Comparison of ENCODE assay signal across 23 cellular contexts in genomic region chr15:56076651-56077050, GRCh38.
DNase-seq lines count a peak whose midpoint lies in the region; ATAC-seq, FAIRE-seq and TF ChIP-seq lines count a peak whose summit lies in the region.
"Had no signal": no experiment of that assay in that cellular context is flagged by ENCODE, and none has a peak within 500 bp of the region (broad histone marks: within the 10 kb centered on the region; RNA-seq: fewer than 3 reads in every experiment).

No MANE protein-coding gene starts in this region.

- peak overlapping the region in 2 of 5 experiments; percentile 35 to 45 for H3K4me3 Mint-ChIP-seq in brain
- no peak overlapping the region for H3K4me3 Mint-ChIP-seq in activated CD4-positive, alpha-beta T cell treated with anti-CD3 and anti-CD28 coated beads, Interleukin-2, amount 10 ng/mL, durations not matched to agents 7 days and 5 days
- H3K4me3 Mint-ChIP-seq: B cell; CD8-positive, alpha-beta T cell; H9 had no signal

- H3K4me1 Mint-ChIP-seq in brain: peaks cover 34% of the 10 kb centered on the region
- no peaks in the 10 kb centered on the region for H3K4me1 Mint-ChIP-seq in activated CD4-positive, alpha-beta T cell treated with anti-CD3 and anti-CD28 coated beads, Interleukin-2, amount 10 ng/mL, durations not matched to agents 7 days and 5 days
- H3K4me1 Mint-ChIP-seq: B cell had no signal

- TF ChIP-seq CTCF in brain (conservative IDR thresholded peaks at IDR 0.05): no peak

- TF ChIP-seq POLR2A in H54 (IDR thresholded peaks at IDR 0.05; ENCODE audit: low read depth, low read length): no peak

- POLR2A ChIA-PET in activated CD4-positive, alpha-beta T cell treated with anti-CD3 and anti-CD28 coated beads, Interleukin-2, amount 10 ng/mL, durations not matched to agents 7 days and 5 days (lab: Charles Lee): no interaction called here

- H3K9me3 Mint-ChIP-seq in brain: peaks cover 0 to 15% (median 6%) of the 10 kb centered on the region in 5 experiments
- no peaks in the 10 kb centered on the region for H3K9me3 Mint-ChIP-seq in activated CD4-positive, alpha-beta T cell treated with anti-CD3 and anti-CD28 coated beads, Interleukin-2, amount 10 ng/mL, durations not matched to agents 7 days and 5 days

- ATAC-seq in HG03175 (IDR thresholded peaks at IDR 0.05; ENCODE audit: unreplicated experiment) (no peak), GM18511 (IDR thresholded peaks at IDR 0.05; ENCODE audit: unreplicated experiment) (no peak)
- ATAC-seq: CD8-positive, alpha-beta T cell; K562 had no signal

- no peak for FAIRE-seq in H54 (lab: Jason Lieb, UNC)
- FAIRE-seq: GM18507, K562 had no signal

- H3K27ac Mint-ChIP-seq in brain: peak overlapping the region in 4 of 5 experiments; percentile 63 to 86 (median 72)
- H3K27ac Mint-ChIP-seq in activated CD4-positive, alpha-beta T cell treated with anti-CD3 and anti-CD28 coated beads, Interleukin-2, amount 10 ng/mL, durations not matched to agents 7 days and 5 days: no peak overlapping the region
- H3K27ac Mint-ChIP-seq: B cell; CD8-positive, alpha-beta T cell; H9 had no signal

- CTCF ChIA-PET in activated CD4-positive, alpha-beta T cell treated with anti-CD3 and anti-CD28 coated beads, Interleukin-2, amount 10 ng/mL, durations not matched to agents 7 days and 5 days (lab: Charles Lee): no interaction called here

- H3K27me3 Mint-ChIP-seq in brain: no peaks in the 10 kb centered on the region
- H3K27me3 Mint-ChIP-seq in activated CD4-positive, alpha-beta T cell treated with anti-CD3 and anti-CD28 coated beads, Interleukin-2, amount 10 ng/mL, durations not matched to agents 7 days and 5 days: peaks cover 5% of the 10 kb centered on the region

- no peaks in the 10 kb centered on the region for H3K36me3 Mint-ChIP-seq in brain
- no peaks in the 10 kb centered on the region for H3K36me3 Mint-ChIP-seq in activated CD4-positive, alpha-beta T cell treated with anti-CD3 and anti-CD28 coated beads, Interleukin-2, amount 10 ng/mL, durations not matched to agents 7 days and 5 days (ENCODE audit: low read depth)
- H3K36me3 Mint-ChIP-seq: CD8-positive, alpha-beta T cell had no signal

- DNase-seq in NCI-H82 (lab: John Stamatoyannopoulos, UW) (peak; percentile 65), NCI-H82 treated with DMSO at 0.1 percent for 48 hours (lab: John Stamatoyannopoulos, UW; ENCODE audit: unreplicated experiment) (no peak), NCI-H524 (lab: John Stamatoyannopoulos, UW) (peak; percentile 87 to 98), H54 (ENCODE audit: insufficient read length, low spot score) (no peak)
- DNase-seq in activated CD4-positive, alpha-beta T cell treated with anti-CD3 and anti-CD28 coated beads, Interleukin-2, amount 10 ng/mL, durations not matched to agents 7 days and 5 days: no peak
- DNase-seq: Caco-2; CD8-positive, alpha-beta T cell; DMS153; GM23248; H9; MV-4-11; NCI-H1105; NCI-H1436 treated with DMSO at 0.1 percent for 48 hours; NCI-H2029; NCI-H2227 treated with DMSO at 0.1 percent for 48 hours; Right ventricle myocardium superior; RPMI8226 had no signal

Comparison
In these comparisons a context has a peak if more than half of its experiments do, and no peak if none do; other contexts are left out.
1. DNase-seq: peak in NCI-H82 (single experiment) and NCI-H524 (2 of 2); none in NCI-H82 treated with DMSO at 0.1 percent for 48 hours (single experiment), activated CD4-positive, alpha-beta T cell treated with anti-CD3 and anti-CD28 coated beads, Interleukin-2, amount 10 ng/mL, durations not matched to agents 7 days and 5 days (single experiment) and H54 (single experiment).